18 cellular contexts compared by ENCODE assay signal in genomic region chr20:51310216-51310615, GRCh38.
A peak's percentile ranks its signal among the peaks of the same experiment; 100 is the strongest.
DNase-seq lines count a peak whose midpoint lies in the region; ATAC-seq and TF ChIP-seq lines count a peak whose summit lies in the region.
"Had no signal": no experiment of that assay in that cellular context is flagged by ENCODE, and none has a peak within 500 bp of the region (broad histone marks: within the 10 kb centered on the region; RNA-seq: fewer than 3 reads in every experiment).

No MANE protein-coding gene starts in this region.

- H3K36me3 Mint-ChIP-seq in nephron progenitor cell (ENCODE audit: low read depth): no peaks in the 10 kb centered on the region
- H3K36me3 Mint-ChIP-seq: IgD-negative memory B cell had no signal

- no peak overlapping the region for H3K18ac ChIP-seq in trophoblast cell (ENCODE audit: low read length)

- no peak overlapping the region for H3K4me2 ChIP-seq in trophoblast cell (ENCODE audit: low read length)

- no peak overlapping the region for H4K91ac ChIP-seq in trophoblast cell (ENCODE audit: low read depth, low read length)

- no peak overlapping the region for H2AK5ac ChIP-seq in trophoblast cell (ENCODE audit: low read length)

- H3K4me3 Mint-ChIP-seq in nephron progenitor cell: no peak overlapping the region
- H3K4me3 Mint-ChIP-seq: IgD-negative memory B cell had no signal

- no peak overlapping the region for H3K14ac ChIP-seq in trophoblast cell (ENCODE audit: low read length)

- no peak overlapping the region for H3K27ac Mint-ChIP-seq in nephron progenitor cell

- no peak for ATAC-seq in HG03342 (IDR thresholded peaks at IDR 0.05; ENCODE audit: unreplicated experiment)

- no peaks in the 10 kb centered on the region for H3K27me3 ChIP-seq in trophoblast cell (ENCODE audit: insufficient read depth, low read length)

- H3K27me3 Mint-ChIP-seq in nephron progenitor cell (ENCODE audit: low read depth, poor library complexity): peaks cover 28% of the 10 kb centered on the region

- peak overlapping the region; percentile 75 for H2BK12ac ChIP-seq in trophoblast cell (ENCODE audit: low read length)

- no peak overlapping the region for H2AFZ ChIP-seq in trophoblast cell (ENCODE audit: insufficient read depth, low read length, poor library complexity)

- in situ Hi-C loops in KBM-7 (cut with MboI; ENCODE audit: low pct_unique_long_range_greater_than_20kb, low sequenced_read_pairs): loop anchor here (25.0 kb wide), 2 partner anchors 323 to 498 kb away; no protein-coding TSS in a partner anchor

- H3K9me3 ChIP-seq in trophoblast cell (ENCODE audit: insufficient read depth, low read depth, low read length): peaks cover 3% of the 10 kb centered on the region

- H3K4me1 Mint-ChIP-seq in nephron progenitor cell: peaks cover 24% of the 10 kb centered on the region

- WGBS in trophoblast cell (ENCODE audit: extremely low coverage, insufficient coverage, insufficient read length): no CpG with 5 or more reads among the region's 2 CpGs

- TF ChIP-seq CTCF in cardiac fibroblast (IDR thresholded peaks at IDR 0.05; ENCODE audit: low read depth, low read length) (no peak), nephron progenitor cell (IDR thresholded peaks at IDR 0.05) (no peak)

- H3K4me3 ChIP-seq in cardiac fibroblast (replicated peaks in 1 of 2; ENCODE audit: low read depth in 2 of 2, low read length in 2 of 2) (no peak overlapping the region), trophoblast cell (ENCODE audit: low read depth, low read length) (no peak overlapping the region)
- H3K4me3 ChIP-seq: SK-N-MC had no signal

- H3K79me2 ChIP-seq in trophoblast cell (ENCODE audit: control insufficient read depth, insufficient read depth, low read length, poor library complexity): no peaks in the 10 kb centered on the region

- H3K23ac ChIP-seq in trophoblast cell (ENCODE audit: low read length): no peak overlapping the region

- no peak overlapping the region for H4K8ac ChIP-seq in trophoblast cell (ENCODE audit: low read depth, low read length)

- no peak overlapping the region for H2BK5ac ChIP-seq in trophoblast cell (ENCODE audit: low read depth, low read length, poor library complexity)

- peaks cover 30% of the 10 kb centered on the region for H3K79me1 ChIP-seq in trophoblast cell (ENCODE audit: low read length)

- DNase-seq in OCI-M1 (lab: John Stamatoyannopoulos, UW) (peak; percentile 3), cardiac fibroblast (ENCODE audit: low read depth in 2 of 2) (peak; percentile 23 to 73), iris pigment epithelial cell (ENCODE audit: low read depth) (peak; percentile 54), trophoblast cell (no peak), NCI-H774 (lab: John Stamatoyannopoulos, UW) (no peak), KBM-7 (no peak), nephron progenitor cell (no peak)
- DNase-seq: C1 segment of cervical spinal cord, DMS79, H9, NCI-H1105, NCI-H1694, NCI-H748 treated with DMSO at 0.1 percent for 48 hours, SHP77 had no signal

- peaks cover 6% of the 10 kb centered on the region for H3K9me3 Mint-ChIP-seq in nephron progenitor cell

- H3K9ac ChIP-seq in trophoblast cell (ENCODE audit: low read length): no peak overlapping the region

- H3K36me3 ChIP-seq in trophoblast cell (ENCODE audit: control insufficient read depth in 1 of 2, insufficient read depth in 2 of 2, low read length in 2 of 2): no peaks in the 10 kb centered on the region

- no peak overlapping the region for H4K12ac ChIP-seq in trophoblast cell (ENCODE audit: low read depth, low read length)

- H3K4me1 ChIP-seq in trophoblast cell (ENCODE audit: control insufficient read depth in 1 of 2, insufficient read depth in 2 of 2, low read length in 2 of 2): peaks cover 23 to 37% of the 10 kb centered on the region in 2 experiments

- H3K27ac ChIP-seq in trophoblast cell (ENCODE audit: low read depth, low read length): no peak overlapping the region
- H3K27ac ChIP-seq: HL-60, SK-N-MC had no signal

- H3K4ac ChIP-seq in trophoblast cell (ENCODE audit: low read depth, low read length): no peak overlapping the region

- peak overlapping the region; percentile 24 for H2BK120ac ChIP-seq in trophoblast cell (ENCODE audit: insufficient read depth, low read length, poor library complexity)

Comparison
In these comparisons a context has a peak if more than half of its experiments do, and no peak if none do; other contexts are left out.
1. DNase-seq: peak in OCI-M1 (single experiment), cardiac fibroblast (2 of 2) and iris pigment epithelial cell (single experiment); none in trophoblast cell (0 of 2), NCI-H774 (single experiment), KBM-7 (single experiment) and nephron progenitor cell (single experiment).